ENCODE assay signal across 18 cellular contexts in the genomic region with DNA sequence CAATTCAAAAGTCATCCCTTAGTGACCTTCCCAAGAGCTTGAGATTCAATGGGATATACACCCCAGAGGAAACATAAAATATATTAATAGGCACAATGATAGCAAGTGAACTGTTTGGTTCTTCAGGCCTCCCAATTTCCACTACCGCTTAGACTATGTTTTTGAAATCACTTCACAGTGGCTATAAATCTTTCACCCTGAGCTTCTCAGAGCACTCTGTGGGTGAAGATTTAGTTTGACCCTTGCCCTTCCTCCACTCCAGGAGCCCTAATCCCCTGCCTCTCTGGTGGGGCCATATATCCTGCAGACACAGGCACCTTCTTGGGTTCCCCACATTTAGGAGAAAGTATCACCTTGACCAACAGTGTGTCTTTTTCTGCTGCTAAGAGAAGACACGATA.
DNase-seq lines count a peak whose midpoint lies in the region; ATAC-seq and TF ChIP-seq lines count a peak whose summit lies in the region.
"Had no signal": no experiment of that assay in that cellular context is flagged by ENCODE, and none has a peak within 500 bp of the region (broad histone marks: within the 10 kb centered on the region; RNA-seq: fewer than 3 reads in every experiment).

No MANE protein-coding gene starts in this region.

- H3K9me3 ChIP-seq in cardiac muscle cell (ENCODE audit: low read depth) (no peaks in the 10 kb centered on the region), SJCRH30 (replicated peaks) (no peaks in the 10 kb centered on the region)
- H3K9me3 ChIP-seq: BLaER1 had no signal

- peaks cover 17% of the 10 kb centered on the region for H3K4me1 ChIP-seq in cardiac muscle cell (ENCODE audit: low read depth)
- peaks cover 32% of the 10 kb centered on the region for H3K4me1 ChIP-seq in SJCRH30
- H3K4me1 ChIP-seq: BLaER1 had no signal

- peaks cover 3% of the 10 kb centered on the region for H3K9me3 Mint-ChIP-seq in mesothelial cell of epicardium
- H3K9me3 Mint-ChIP-seq: CD14-positive monocyte; CD4-positive, alpha-beta memory T cell; HFFc6 had no signal

- no peaks in the 10 kb centered on the region for H3K27me3 ChIP-seq in cardiac muscle cell
- H3K27me3 ChIP-seq in SJCRH30 = no peaks in the 10 kb centered on the region
- H3K27me3 ChIP-seq: BLaER1 had no signal

- H3K36me3 ChIP-seq in cardiac muscle cell = no peaks in the 10 kb centered on the region
- H3K36me3 ChIP-seq in SJCRH30 = peaks cover 8% of the 10 kb centered on the region
- H3K36me3 ChIP-seq: BLaER1 had no signal

- H3K27me3 Mint-ChIP-seq in mesothelial cell of epicardium (ENCODE audit: low read depth) = no peaks in the 10 kb centered on the region
- H3K27me3 Mint-ChIP-seq: CD4-positive, alpha-beta memory T cell had no signal

- H3K27ac ChIP-seq in cardiac muscle cell (peak overlapping the region; percentile 76), SJCRH30 (peak overlapping the region; percentile 87)
- H3K27ac ChIP-seq: BLaER1 had no signal

- intact Hi-C loops in left ventricle myocardium superior (cut with micrococcal nuclease) = no loop called here

- no peak overlapping the region for H3K4me3 ChIP-seq in cardiac muscle cell
- H3K4me3 ChIP-seq in SJCRH30 = no peak overlapping the region
- H3K4me3 ChIP-seq: BLaER1, GM12878 had no signal

- peaks cover 13% of the 10 kb centered on the region for H3K36me3 Mint-ChIP-seq in mesothelial cell of epicardium
- H3K36me3 Mint-ChIP-seq: CD14-positive monocyte; CD4-positive, alpha-beta memory T cell had no signal

- no peak for ATAC-seq in left ventricle myocardium superior
- ATAC-seq in HG02798 (IDR thresholded peaks at IDR 0.05; ENCODE audit: poor library complexity, unreplicated experiment) = no peak
- ATAC-seq: GM12878, HCT116, HepG2 had no signal

- H3K4me3 Mint-ChIP-seq in mesothelial cell of epicardium = no peak overlapping the region
- H3K4me3 Mint-ChIP-seq: CD14-positive monocyte; CD4-positive, alpha-beta memory T cell; HFFc6 had no signal

- peaks cover 12% of the 10 kb centered on the region for H3K4me1 Mint-ChIP-seq in mesothelial cell of epicardium
- H3K4me1 Mint-ChIP-seq: CD4-positive, alpha-beta memory T cell had no signal

- DNase-seq in cardiac muscle cell (ENCODE audit: low read depth in 1 of 2, low spot score in 1 of 2) (no peak), left ventricle myocardium superior (no peak), SJCRH30 (no peak), mesothelial cell of epicardium (ENCODE audit: low spot score in 2 of 2, unreplicated experiment in 2 of 2) (no peak), globus pallidus (ENCODE audit: low spot score) (no peak)
- DNase-seq in activated CD8-positive, alpha-beta memory T cell treated with anti-CD3 and anti-CD28 coated beads, Interleukin-2, amount 50 U/mL, for 4 hours = no peak
- DNase-seq: 8988T; CD4-positive, alpha-beta memory T cell; EL; GOT3; H7; HFFc6 had no signal

- TF ChIP-seq CTCF in cardiac muscle cell (IDR thresholded peaks at IDR 0.05; ENCODE audit: low read depth, low read length) (no peak), mesothelial cell of epicardium (IDR thresholded peaks at IDR 0.05; ENCODE audit: unreplicated experiment) (no peak)

- peak overlapping the region; percentile 78 for H3K27ac Mint-ChIP-seq in mesothelial cell of epicardium
- H3K27ac Mint-ChIP-seq: CD14-positive monocyte; CD4-positive, alpha-beta memory T cell; HFFc6 had no signal
